Comparison of ENCODE assay signal across 8 cellular contexts in the genomic region with DNA sequence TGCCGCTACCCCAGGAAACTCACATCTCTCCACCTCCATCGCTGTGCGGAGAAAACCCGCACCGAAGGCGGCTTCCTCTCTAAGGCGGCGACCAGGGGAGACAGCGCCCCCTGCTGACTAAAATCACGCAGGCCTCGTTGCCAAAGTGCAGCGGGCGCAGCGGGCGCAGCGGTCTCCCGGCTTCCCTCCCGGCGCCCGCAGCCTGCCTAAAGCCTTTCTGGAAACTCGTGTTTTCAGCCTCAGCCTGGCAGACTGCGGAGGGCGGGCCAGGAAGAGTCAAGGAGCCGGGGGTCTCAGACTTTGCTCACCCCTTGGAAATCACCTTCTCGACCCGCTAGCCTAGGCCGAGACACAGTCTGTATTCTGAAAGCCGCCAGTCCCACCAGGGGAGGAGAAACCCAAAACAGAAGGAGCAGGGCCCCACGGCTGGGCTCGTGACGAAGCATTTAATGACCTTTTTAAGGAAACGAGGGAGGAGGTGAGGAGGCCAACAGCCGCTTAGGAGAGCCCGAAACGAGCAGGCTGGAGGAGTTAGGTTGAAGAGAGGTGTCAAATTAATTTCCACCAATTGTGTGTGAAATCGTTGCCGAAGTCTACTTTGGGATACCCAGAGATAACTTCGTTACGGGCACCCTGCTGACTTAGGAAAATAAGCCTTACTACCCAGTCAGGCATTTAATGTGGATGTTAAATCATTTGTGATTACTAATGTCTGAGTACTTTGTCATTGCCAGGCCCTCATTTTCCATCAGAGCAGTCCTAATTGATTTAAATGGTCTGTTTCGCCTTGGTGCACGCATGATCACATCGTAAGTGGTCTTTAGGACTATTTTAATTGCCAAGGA. TPM values are rescaled to one million over a fixed set of nuclear protein-coding genes. Genes with fewer than 3 reads are reported as not detected.
DNase-seq lines count a peak whose midpoint lies in the region; ATAC-seq and TF ChIP-seq lines count a peak whose summit lies in the region.

No MANE protein-coding gene starts in this region.

- H3K9me3 Mint-ChIP-seq in Caco-2 (ENCODE audit: unreplicated experiment): no peaks in the 10 kb centered on the region

- no peak overlapping the region for H3K27ac ChIP-seq in ectodermal cell (ENCODE audit: insufficient read depth, low read depth, low read length, poor library complexity, severe bottlenecking)

- no peaks in the 10 kb centered on the region for H3K36me3 Mint-ChIP-seq in Caco-2 (ENCODE audit: insufficient read depth, unreplicated experiment)

- no peak overlapping the region for H3K4me3 ChIP-seq in AG09309 (ENCODE audit: control insufficient read depth, low read depth, low read length)
- peak overlapping the region; percentile 22 for H3K4me3 ChIP-seq in ectodermal cell (ENCODE audit: insufficient read depth, low read depth, low read length)
- no peak overlapping the region for H3K4me3 ChIP-seq in mucosa of descending colon
- no peak overlapping the region for H3K4me3 ChIP-seq in Caco-2 (ENCODE audit: low read depth, low read length)

- no peak overlapping the region for H3K4me3 Mint-ChIP-seq in Caco-2 (ENCODE audit: unreplicated experiment)

- no peaks in the 10 kb centered on the region for H3K27me3 Mint-ChIP-seq in Caco-2 (ENCODE audit: insufficient read depth, unreplicated experiment)

- CTCF ChIA-PET in Caco-2 (lab: Charles Lee): no interaction called here

- TF ChIP-seq EP300 in Ishikawa (IDR thresholded peaks at IDR 0.05; ENCODE audit: borderline replicate concordance): no peak

- ATAC-seq in GM19455 (IDR thresholded peaks at IDR 0.05; ENCODE audit: unreplicated experiment) (peak; percentile 85), mucosa of descending colon (peak; percentile 82)

- no peak for DNase-seq in AG09309 (ENCODE audit: low read depth)
- DNase-seq in activated CD4-positive, alpha-beta T cell treated with anti-CD3 and anti-CD28 coated beads for 4 hours: peak; percentile 35 to 39
- peak; percentile 62 to 80 (median 78) for DNase-seq in mucosa of descending colon
- peak; percentile 49 for DNase-seq in stimulated activated CD8-positive, alpha-beta memory T cell treated with anti-CD3 and anti-CD28 coated beads, Interleukin-7, amount 100 ng/mL, for 24 hours (ENCODE audit: low read depth)
- DNase-seq in Caco-2: no peak

- POLR2A ChIA-PET in Caco-2 (lab: Charles Lee): no interaction called here

- no TSS peak for BruUV-seq in Caco-2 (replicated peaks; lab: Mats Ljungman, UMichigan)

- H3K9me3 ChIP-seq in ectodermal cell (ENCODE audit: control insufficient read depth, low read length) (no peaks in the 10 kb centered on the region), mucosa of descending colon (no peaks in the 10 kb centered on the region), Caco-2 (no peaks in the 10 kb centered on the region)

- peaks cover 20% of the 10 kb centered on the region for H3K4me1 ChIP-seq in ectodermal cell (ENCODE audit: control insufficient read depth, insufficient read depth, low read length)
- peaks cover 5% of the 10 kb centered on the region for H3K4me1 ChIP-seq in mucosa of descending colon (ENCODE audit: low read depth)
- no peaks in the 10 kb centered on the region for H3K4me1 ChIP-seq in Caco-2

- H3K4me1 Mint-ChIP-seq in Caco-2 (ENCODE audit: low read depth, unreplicated experiment): no peaks in the 10 kb centered on the region

- H3K27me3 ChIP-seq in ectodermal cell (ENCODE audit: control insufficient read depth, insufficient read depth, low read length, poor library complexity, severe bottlenecking) (peaks cover 72% of the 10 kb centered on the region), Caco-2 (replicated peaks; ENCODE audit: control insufficient read depth, insufficient read depth, low read length) (no peaks in the 10 kb centered on the region)

- WGBS in ectodermal cell, 2 experiments: 2 to 4% methylated on average over 42 of the region's 42 CpGs

- intact Hi-C loops in mucosa of descending colon (cut with DNase I, micrococcal nuclease) (no loop called here), Caco-2 (cut with micrococcal nuclease; ENCODE audit: unreplicated experiment) (no loop called here)

- H3K36me3 ChIP-seq in ectodermal cell (ENCODE audit: control insufficient read depth, insufficient read depth, low read length): no peaks in the 10 kb centered on the region
- no peaks in the 10 kb centered on the region for H3K36me3 ChIP-seq in mucosa of descending colon (ENCODE audit: low read depth)
- H3K36me3 ChIP-seq in Caco-2 (ENCODE audit: control insufficient read depth, insufficient read depth, low read length): no peaks in the 10 kb centered on the region

- TF ChIP-seq CTCF in AG09309 (IDR thresholded peaks at IDR 0.05; ENCODE audit: control insufficient read depth, insufficient read depth, low read depth, low read length, missing control alignments): peak; percentile 81
- peak; percentile 78 for TF ChIP-seq CTCF in mucosa of descending colon (IDR thresholded peaks at IDR 0.05)
- TF ChIP-seq CTCF in Caco-2 (IDR thresholded peaks at IDR 0.05; ENCODE audit: insufficient read depth in 1 of 2, low read depth in 1 of 2, low read length in 1 of 2, severe bottlenecking in 1 of 2, unreplicated experiment in 1 of 2): no peak

- H3K27ac Mint-ChIP-seq in Caco-2 (ENCODE audit: unreplicated experiment): no peak overlapping the region

- peak; percentile 57; the same call in 1 of the 2 replicates for TF ChIP-seq RAD21 in Ishikawa (IDR thresholded peaks at IDR 0.05; ENCODE audit: low read depth)

TF ChIP-seq in Ishikawa, 13 proteins besides CTCF, POLR2A, EP300 and RAD21:
- TF ChIP-seq NFIC (IDR thresholded peaks at IDR 0.05) (peak; percentile 12; the same call in 1 of the 2 replicates), EGR1 (IDR thresholded peaks at IDR 0.05) (no peak), YY1 (IDR thresholded peaks at IDR 0.05; ENCODE audit: low read depth) (no peak), FOXM1 (IDR thresholded peaks at IDR 0.05; ENCODE audit: borderline replicate concordance, low read depth) (no peak)
- TF ChIP-seq, protein P1, sequence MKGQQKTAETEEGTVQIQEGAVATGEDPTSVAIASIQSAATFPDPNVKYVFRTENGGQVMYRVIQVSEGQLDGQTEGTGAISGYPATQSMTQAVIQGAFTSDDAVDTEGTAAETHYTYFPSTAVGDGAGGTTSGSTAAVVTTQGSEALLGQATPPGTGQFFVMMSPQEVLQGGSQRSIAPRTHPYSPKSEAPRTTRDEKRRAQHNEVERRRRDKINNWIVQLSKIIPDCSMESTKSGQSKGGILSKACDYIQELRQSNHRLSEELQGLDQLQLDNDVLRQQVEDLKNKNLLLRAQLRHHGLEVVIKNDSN (IDR thresholded peaks at IDR 0.05): no peak
- TF ChIP-seq, protein P2, sequence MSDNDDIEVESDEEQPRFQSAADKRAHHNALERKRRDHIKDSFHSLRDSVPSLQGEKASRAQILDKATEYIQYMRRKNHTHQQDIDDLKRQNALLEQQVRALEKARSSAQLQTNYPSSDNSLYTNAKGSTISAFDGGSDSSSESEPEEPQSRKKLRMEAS (IDR thresholded peaks at IDR 0.05): no peak

RNA-seq across cellular contexts. Expression of gene FOXB2, which starts 7.3 kb away (rescaled TPM):
- not detected for polyA plus RNA-seq in ectodermal cell (2013, experiment 1 of 4)
- polyA plus RNA-seq in ectodermal cell (2013, experiment 2 of 4): not detected
- polyA plus RNA-seq in ectodermal cell (2013, experiment 3 of 4): not detected
- polyA plus RNA-seq in ectodermal cell (2013, experiment 4 of 4): not detected
- not detected for total RNA-seq in mucosa of descending colon
- total RNA-seq in Caco-2 (2022): not detected in 2 replicates

Comparison
In these comparisons a context has a peak if more than half of its experiments do, and no peak if none do; other contexts are left out.
1. DNase-seq: peak in activated CD4-positive, alpha-beta T cell treated with anti-CD3 and anti-CD28 coated beads for 4 hours (2 of 2), mucosa of descending colon (3 of 3) and stimulated activated CD8-positive, alpha-beta memory T cell treated with anti-CD3 and anti-CD28 coated beads, Interleukin-7, amount 100 ng/mL, for 24 hours (single experiment); none in AG09309 (single experiment) and Caco-2 (0 of 2).
2. CTCF ChIP-seq: peak in AG09309 (single experiment) and mucosa of descending colon (single experiment); none in Caco-2 (0 of 2).